ENCODE assay signal across 8 cellular contexts in genomic region chr10:95755511-95756004, GRCh38.
DNase-seq lines count a peak whose midpoint lies in the region; ATAC-seq and TF ChIP-seq lines count a peak whose summit lies in the region.

No MANE protein-coding gene starts in this region.

- no peaks in the 10 kb centered on the region for H3K36me3 Mint-ChIP-seq in activated naive CD8-positive, alpha-beta T cell treated with anti-CD3 and anti-CD28 coated beads, Interleukin-2, amount 50 U/mL, for 24 hours (ENCODE audit: low read depth)

- no peak for TF ChIP-seq CTCF in GM13976 (IDR thresholded peaks at IDR 0.05; ENCODE audit: borderline replicate concordance, control extremely low read depth, extremely low read depth, insufficient read depth, missing control alignments)

- peaks cover 35% of the 10 kb centered on the region for H3K27me3 Mint-ChIP-seq in activated naive CD8-positive, alpha-beta T cell treated with anti-CD3 and anti-CD28 coated beads, Interleukin-2, amount 50 U/mL, for 24 hours

- H3K27ac ChIP-seq in substantia nigra (ENCODE audit: low read depth, low read length, poor library complexity, severe bottlenecking) = peak overlapping the region; percentile 73

- ATAC-seq in HG03108 (IDR thresholded peaks at IDR 0.05; ENCODE audit: unreplicated experiment) = peak; percentile 22
- no peak for ATAC-seq in activated naive CD8-positive, alpha-beta T cell treated with anti-CD3 and anti-CD28 coated beads, Interleukin-2, amount 50 U/mL, for 24 hours

- peak overlapping the region; percentile 73 for H3K4me3 Mint-ChIP-seq in activated naive CD8-positive, alpha-beta T cell treated with anti-CD3 and anti-CD28 coated beads, Interleukin-2, amount 50 U/mL, for 24 hours

- H3K4me1 Mint-ChIP-seq in activated naive CD8-positive, alpha-beta T cell treated with anti-CD3 and anti-CD28 coated beads, Interleukin-2, amount 50 U/mL, for 24 hours = peaks cover 33% of the 10 kb centered on the region

- DNase-seq in GM13976 (ENCODE audit: low spot score) = peak; percentile 74
- DNase-seq in activated naive CD8-positive, alpha-beta T cell treated with anti-CD3 and anti-CD28 coated beads, Interleukin-2, amount 50 U/mL, for 24 hours = no peak
- DNase-seq in kidney tubule cell (ENCODE audit: low spot score) = peak; percentile 19
- peak in 22 of 49 donors; percentile 2 to 72 (median 20) for DNase-seq in substantia nigra (lab: John Stamatoyannopoulos, UW)
- no peak for DNase-seq in NK-92 (lab: John Stamatoyannopoulos, UW; ENCODE audit: unreplicated experiment)
- DNase-seq in activated CD4-positive, alpha-beta T cell treated with anti-CD3 and anti-CD28 coated beads, Interleukin-2, amount 50 U/mL, for 48 hours = no peak
- DNase-seq in NCI-H2196 (lab: John Stamatoyannopoulos, UW; ENCODE audit: unreplicated experiment) = no peak

- no peak overlapping the region for H3K27ac Mint-ChIP-seq in activated naive CD8-positive, alpha-beta T cell treated with anti-CD3 and anti-CD28 coated beads, Interleukin-2, amount 50 U/mL, for 24 hours

- H3K9me3 Mint-ChIP-seq in activated naive CD8-positive, alpha-beta T cell treated with anti-CD3 and anti-CD28 coated beads, Interleukin-2, amount 50 U/mL, for 24 hours = no peaks in the 10 kb centered on the region

- in situ Hi-C loops in GM13976 (cut with MboI; ENCODE audit: low sequenced_read_pairs, unreplicated experiment) = no loop called here

Comparison
In these comparisons a context has a peak if more than half of its experiments do, and no peak if none do; other contexts are left out.
1. DNase-seq: peak in GM13976 (single experiment) and kidney tubule cell (single experiment); none in activated naive CD8-positive, alpha-beta T cell treated with anti-CD3 and anti-CD28 coated beads, Interleukin-2, amount 50 U/mL, for 24 hours (single experiment), NK-92 (single experiment), activated CD4-positive, alpha-beta T cell treated with anti-CD3 and anti-CD28 coated beads, Interleukin-2, amount 50 U/mL, for 48 hours (0 of 2) and NCI-H2196 (single experiment).